1 cellular context compared by ENCODE assay signal in genomic region chr6:36949076-36949475, GRCh38.
TF ChIP-seq lines count a peak whose summit lies in the region.

No MANE protein-coding gene starts in this region.

TF ChIP-seq in K562, 482 proteins besides CTCF, POLR2A, EP300 and RAD21:
- peak; percentile 30 for TF ChIP-seq CBX8 (IDR thresholded peaks at IDR 0.05; ENCODE audit: borderline replicate concordance, extremely low read depth, low read depth, low read length, poor library complexity, severe bottlenecking)
- peak; percentile 82 for TF ChIP-seq CBX2 (IDR thresholded peaks at IDR 0.05; ENCODE audit: insufficient read depth, low read length, poor library complexity, severe bottlenecking)
TF ChIP-seq in K562: peak in this region for 2; not testable (repeated sequence) for 480.
